10 cellular contexts compared by ENCODE assay signal in genomic region chr14:37593496-37594237, GRCh38. TPM values are rescaled to one million over a fixed set of nuclear protein-coding genes. Genes with fewer than 3 reads are reported as not detected.
DNase-seq lines count a peak whose midpoint lies in the region; ATAC-seq and TF ChIP-seq lines count a peak whose summit lies in the region.
"Had no signal": no experiment of that assay in that cellular context is flagged by ENCODE, and none has a peak within 500 bp of the region (broad histone marks: within the 10 kb centered on the region; RNA-seq: fewer than 3 reads in every experiment).

No MANE protein-coding gene starts in this region.

- H3K9me3 ChIP-seq in SJSA1 (replicated peaks) (no peaks in the 10 kb centered on the region), adrenal gland (replicated peaks in 1 of 3) (no peaks in the 10 kb centered on the region)

- WGBS in adrenal gland, 4 donors = 23 to 27% (median 25%) methylated on average over 14 of the region's 14 CpGs

- peak overlapping the region; percentile 20 for H3K27ac Mint-ChIP-seq in T-helper 2 cell treated with Interferon-gamma antibody and Interleukin-4, amounts not matched to agents 5 μg/mL and 100 μg/mL, for 36 hours
- H3K27ac Mint-ChIP-seq in stimulated activated effector memory CD8-positive, alpha-beta T cell treated with anti-CD3 and anti-CD28 coated beads, Interleukin-12 subunit alpha, Interleukin-12 subunit beta, amount 100 ng/mL, for 72 hours = no peak overlapping the region
- H3K27ac Mint-ChIP-seq: memory B cell had no signal

- peak overlapping the region; percentile 52 for H3K4me3 ChIP-seq in SJSA1
- H3K4me3 ChIP-seq in fibroblast of the aortic adventitia (ENCODE audit: low read depth, low read length) = peak overlapping the region; percentile 60
- peak overlapping the region in 2 of 4 donors; percentile 11 to 63 for H3K4me3 ChIP-seq in adrenal gland
- H3K4me3 ChIP-seq: BLaER1 treated with 17β-estradiol and CSF1 and Interleukin-3, amounts not matched to agents 10 nM and 100 nM had no signal

- no peak for TF ChIP-seq POLR2A in adrenal gland (IDR thresholded peaks at IDR 0.05)

- TF ChIP-seq CTCF in fibroblast of the aortic adventitia (IDR thresholded peaks at IDR 0.05; ENCODE audit: insufficient read depth, low read length) (no peak), adrenal gland (IDR thresholded peaks at IDR 0.05) (no peak)

- DNase-seq in T-helper 2 cell treated with Interferon-gamma antibody and Interleukin-4, amounts not matched to agents 5 μg/mL and 100 μg/mL, for 36 hours (ENCODE audit: low spot score) = no peak
- DNase-seq in T-helper 2 cell (no peak), SJSA1 (ENCODE audit: low read depth in 1 of 2, low spot score in 2 of 2) (no peak), fibroblast of the aortic adventitia (ENCODE audit: low read depth) (no peak), left colon (no peak), adrenal gland (no peak), Right ventricle myocardium inferior (ENCODE audit: missing footprints) (no peak)
- DNase-seq in stimulated activated effector memory CD8-positive, alpha-beta T cell treated with anti-CD3 and anti-CD28 coated beads, Interleukin-12 subunit alpha, Interleukin-12 subunit beta, amount 100 ng/mL, for 72 hours (ENCODE audit: low spot score in 2 of 2) = no peak

- H3K27me3 ChIP-seq in SJSA1 (replicated peaks) = peaks cover 7% of the 10 kb centered on the region; the same call in 1 of the 2 replicates
- peaks cover 86% of the 10 kb centered on the region for H3K27me3 ChIP-seq in adrenal gland
- H3K27me3 ChIP-seq: BLaER1 treated with 17β-estradiol and CSF1 and Interleukin-3, amounts not matched to agents 10 nM and 100 nM had no signal

- no peak overlapping the region for H3K27ac ChIP-seq in SJSA1
- H3K27ac ChIP-seq in adrenal gland = no peak overlapping the region
- H3K27ac ChIP-seq: BLaER1 treated with 17β-estradiol and CSF1 and Interleukin-3, amounts not matched to agents 10 nM and 100 nM had no signal

- H3K4me1 Mint-ChIP-seq in T-helper 2 cell treated with Interferon-gamma antibody and Interleukin-4, amounts not matched to agents 5 μg/mL and 100 μg/mL, for 36 hours (ENCODE audit: low read depth) = peaks cover 4% of the 10 kb centered on the region
- peaks cover 9% of the 10 kb centered on the region for H3K4me1 Mint-ChIP-seq in stimulated activated effector memory CD8-positive, alpha-beta T cell treated with anti-CD3 and anti-CD28 coated beads, Interleukin-12 subunit alpha, Interleukin-12 subunit beta, amount 100 ng/mL, for 72 hours
- H3K4me1 Mint-ChIP-seq: memory B cell had no signal

- H3K36me3 Mint-ChIP-seq in T-helper 2 cell treated with Interferon-gamma antibody and Interleukin-4, amounts not matched to agents 5 μg/mL and 100 μg/mL, for 36 hours (ENCODE audit: low read depth) = no peaks in the 10 kb centered on the region
- peaks cover 5% of the 10 kb centered on the region for H3K36me3 Mint-ChIP-seq in stimulated activated effector memory CD8-positive, alpha-beta T cell treated with anti-CD3 and anti-CD28 coated beads, Interleukin-12 subunit alpha, Interleukin-12 subunit beta, amount 100 ng/mL, for 72 hours

- H3K36me3 ChIP-seq in SJSA1 (no peaks in the 10 kb centered on the region), adrenal gland (replicated peaks in 1 of 2) (no peaks in the 10 kb centered on the region)
- H3K36me3 ChIP-seq: BLaER1 treated with 17β-estradiol and CSF1 and Interleukin-3, amounts not matched to agents 10 nM and 100 nM had no signal

- H3K4me1 ChIP-seq in SJSA1 (replicated peaks) (peaks cover 3% of the 10 kb centered on the region; the same call in 1 of the 2 replicates), adrenal gland (replicated peaks in 1 of 2) (peaks cover 10 to 12% of the 10 kb centered on the region in 2 donors)
- H3K4me1 ChIP-seq: BLaER1 treated with 17β-estradiol and CSF1 and Interleukin-3, amounts not matched to agents 10 nM and 100 nM had no signal

- H3K9me3 Mint-ChIP-seq in T-helper 2 cell treated with Interferon-gamma antibody and Interleukin-4, amounts not matched to agents 5 μg/mL and 100 μg/mL, for 36 hours = peaks cover 2% of the 10 kb centered on the region
- peaks cover 7% of the 10 kb centered on the region for H3K9me3 Mint-ChIP-seq in stimulated activated effector memory CD8-positive, alpha-beta T cell treated with anti-CD3 and anti-CD28 coated beads, Interleukin-12 subunit alpha, Interleukin-12 subunit beta, amount 100 ng/mL, for 72 hours
- H3K9me3 Mint-ChIP-seq: memory B cell had no signal

- no peak for ATAC-seq in stimulated activated effector memory CD8-positive, alpha-beta T cell treated with anti-CD3 and anti-CD28 coated beads, Interleukin-12 subunit alpha, Interleukin-12 subunit beta, amount 100 ng/mL, for 72 hours
- ATAC-seq in left colon (no peak), Right ventricle myocardium inferior (no peak)

- peak overlapping the region; percentile 61 for H3K4me3 Mint-ChIP-seq in T-helper 2 cell treated with Interferon-gamma antibody and Interleukin-4, amounts not matched to agents 5 μg/mL and 100 μg/mL, for 36 hours
- H3K4me3 Mint-ChIP-seq in stimulated activated effector memory CD8-positive, alpha-beta T cell treated with anti-CD3 and anti-CD28 coated beads, Interleukin-12 subunit alpha, Interleukin-12 subunit beta, amount 100 ng/mL, for 72 hours = peak overlapping the region; percentile 39
- H3K4me3 Mint-ChIP-seq: memory B cell had no signal

- intact Hi-C loops in left colon (cut with DNase I, micrococcal nuclease) (no loop called here), adrenal gland (cut with DNase I) (loop anchor here (5.0 to 10.0 kb wide), 2 partner anchors 346 to 349 kb away; no protein-coding TSS in a partner anchor), Right ventricle myocardium inferior (cut with DNase I) (no loop called here)

- H3K27me3 Mint-ChIP-seq in T-helper 2 cell treated with Interferon-gamma antibody and Interleukin-4, amounts not matched to agents 5 μg/mL and 100 μg/mL, for 36 hours (ENCODE audit: low read depth) = peaks cover 76% of the 10 kb centered on the region

RNA-seq across cellular contexts. Expression of gene FOXA1, which starts 1.4 kb away (rescaled TPM):
- total RNA-seq in SJSA1 (2014; rRNA removed; shearing (Covaris generic)) = 0.87 TPM in 1 of 2 replicates, not detected in the other
- not detected in 2 replicates for total RNA-seq in fibroblast of the aortic adventitia (ENCODE audit: low replicate concordance)
- total RNA-seq in left colon = 10 to 100 TPM; 58.4 to 72.0 TPM
- 1 to 10 TPM in 2 of 8 donors, under 1 TPM in 5, not detected in 1; 0.13 to 3.0 (median 0.63) TPM for total RNA-seq in adrenal gland
- polyA plus RNA-seq in adrenal gland = under 1 TPM; 0.03 to 0.15 (median 0.08) TPM
- not detected for total RNA-seq in Right ventricle myocardium inferior

RNA-seq across cellular contexts. Expression of gene TTC6, which starts 1.8 kb away (rescaled TPM):
- total RNA-seq in SJSA1 (2014; rRNA removed; shearing (Covaris generic)) = not detected in 2 replicates
- total RNA-seq in fibroblast of the aortic adventitia (ENCODE audit: low replicate concordance) (0.16 and 0.36 TPM in 2 replicates), left colon (1 to 10 TPM; 5.5 to 6.7 TPM), adrenal gland (not detected), Right ventricle myocardium inferior (not detected)
- polyA plus RNA-seq in adrenal gland = not detected

Comparison
In these comparisons a context has a peak if more than half of its experiments do, and no peak if none do; other contexts are left out.
1. RNA of gene FOXA1, which starts 1.4 kb away (total RNA-seq): 58.4 to 72.0 TPM in left colon; 0.87 TPM in SJSA1, 0.13 to 3.0 TPM in adrenal gland, not detected in Right ventricle myocardium inferior (single experiment) and not detected in fibroblast of the aortic adventitia; every median in the first group is over 10 times any median in the second.
2. intact Hi-C loops: an anchor here in adrenal gland (5.0 to 10.0 kb wide); none called in left colon and Right ventricle myocardium inferior.